ENCODE assay signal across 8 cellular contexts in genomic region chr14:34714320-34715107, GRCh38. TPM values are rescaled to one million over a fixed set of nuclear protein-coding genes. Genes with fewer than 3 reads are reported as not detected.
DNase-seq lines count a peak whose midpoint lies in the region; ATAC-seq and TF ChIP-seq lines count a peak whose summit lies in the region.

Gene CFL2 (minus strand): TSS chr14:34714593. CDS start chr14:34714540, 53 bp downstream.

- DNase-seq in COLO829 (ENCODE audit: low spot score) (peak; percentile 72), HT-29 (ENCODE audit: low spot score) (peak; percentile 54), NOMO-1 treated with DMSO at 0.1 percent for 48 hours (lab: John Stamatoyannopoulos, UW; ENCODE audit: unreplicated experiment) (peak; percentile 68), endothelial cell (ENCODE audit: low spot score) (peak; percentile 72), midbrain (lab: John Stamatoyannopoulos, UW) (peak; percentile 94)
- DNase-seq in activated CD8-positive, alpha-beta memory T cell treated with anti-CD3 and anti-CD28 coated beads, Interleukin-2, amount 50 U/mL, for 48 hours = peak; percentile 85
- DNase-seq in stimulated activated CD8-positive, alpha-beta memory T cell treated with anti-CD3 and anti-CD28 coated beads, Interleukin-15, amount 100 ng/mL, for 48 hours (ENCODE audit: low read depth in 2 of 2) = peak; percentile 60 to 74

- TF ChIP-seq CTCF in endothelial cell (IDR thresholded peaks at IDR 0.05; ENCODE audit: unreplicated experiment) = no peak

- H3K9me3 Mint-ChIP-seq in endothelial cell (ENCODE audit: unreplicated experiment) = no peaks in the 10 kb centered on the region

- peak within 1 kb of the TSS; percentile 87 for H3K27ac Mint-ChIP-seq in endothelial cell (ENCODE audit: unreplicated experiment)

- ATAC-seq in GM19468 (IDR thresholded peaks at IDR 0.05; ENCODE audit: extremely low read depth, unreplicated experiment) = peak; percentile 51

- peaks cover 9% of the 10 kb centered on the region for H3K4me1 Mint-ChIP-seq in endothelial cell (ENCODE audit: unreplicated experiment)

- peak within 1 kb of the TSS; percentile 96 for H3K4me3 Mint-ChIP-seq in endothelial cell (ENCODE audit: unreplicated experiment)

- H3K36me3 Mint-ChIP-seq in endothelial cell (ENCODE audit: low read depth, unreplicated experiment) = no peaks in the 10 kb centered on the region

- H3K27me3 Mint-ChIP-seq in endothelial cell (ENCODE audit: unreplicated experiment) = peaks cover 5% of the 10 kb centered on the region

RNA-seq across cellular contexts. Expression of gene CFL2, which starts in this region (rescaled TPM):
- 4.4 and 5.0 TPM in 2 replicates for total RNA-seq in HT-29 (2014; rRNA removed; shearing (Covaris generic))
- 27.8 TPM for total RNA-seq in endothelial cell (ENCODE audit: unreplicated experiment)

Comparison
In these comparisons a context has a peak if more than half of its experiments do, and no peak if none do; other contexts are left out.
1. Peak in every context shown above with its lines: DNase-seq and ATAC-seq.